ENCODE assay signal across 21 cellular contexts in the genomic region with DNA sequence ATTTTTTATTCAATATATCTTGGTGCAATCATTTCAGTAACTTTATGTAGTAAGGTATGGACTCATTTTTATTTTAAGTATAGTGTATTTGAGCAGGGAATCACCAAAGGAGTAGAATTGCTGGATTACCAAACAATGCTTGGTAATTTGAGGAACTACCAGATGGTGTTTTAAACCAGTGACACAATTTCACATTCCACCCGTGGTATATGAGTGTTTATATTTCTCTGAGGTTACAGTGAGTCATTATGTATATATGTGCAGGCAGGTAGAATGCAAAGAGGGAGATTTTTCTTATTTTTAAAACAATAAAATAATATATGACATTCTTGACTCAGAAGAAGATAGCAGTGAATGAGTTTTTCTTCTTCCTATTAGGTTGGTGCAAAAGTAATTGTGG.
"Had no signal": no experiment of that assay in that cellular context is flagged by ENCODE, and none has a peak within 500 bp of the region (broad histone marks: within the 10 kb centered on the region; RNA-seq: fewer than 3 reads in every experiment).

No MANE protein-coding gene starts in this region.

- H3K9me3 Mint-ChIP-seq: nephron progenitor cell, WTC11 had no signal

- FAIRE-seq: endometrium, frontal cortex, islet of Langerhans had no signal

- H3K4me1 Mint-ChIP-seq: activated T-helper 17 cell treated with anti-CD3 and anti-CD28 coated beads, Interleukin-2, amount 50 U/mL, for 72 hours; nephron progenitor cell; T-cell; WTC11 had no signal

- DNase-seq: activated CD4-positive, alpha-beta T cell treated with anti-CD3 and anti-CD28 coated beads for 48 hours; activated CD8-positive, alpha-beta memory T cell treated with anti-CD3 and anti-CD28 coated beads for 24 hours; activated naive CD4-positive, alpha-beta T cell treated with anti-CD3 and anti-CD28 coated beads for 36 hours; activated T-cell treated with anti-CD3 and anti-CD28 coated beads for 4 hours; brain microvascular endothelial cell; dorsolateral prefrontal cortex; heart right ventricle; left ventricle myocardium inferior; mesendoderm; nephron progenitor cell; stimulated activated CD4-positive, alpha-beta T cell treated with anti-CD3 and anti-CD28 coated beads, Interleukin-4, amount 100 ng/mL, for 1 hour; stimulated activated CD8-positive, alpha-beta memory T cell treated with anti-CD3 and anti-CD28 coated beads, Interleukin-4, amount 100 ng/mL, for 48 hours; T-cell; upper lobe of right lung had no signal

- ATAC-seq: activated T-helper 17 cell treated with anti-CD3 and anti-CD28 coated beads, Interleukin-2, amount 50 U/mL, for 72 hours; heart right ventricle; T-cell; upper lobe of right lung; WTC11 had no signal

- H3K4me1 ChIP-seq: esophagus muscularis mucosa, heart right ventricle, left ventricle myocardium inferior, upper lobe of right lung had no signal

- H3K36me3 Mint-ChIP-seq: T-cell, WTC11 had no signal

- H3K9me3 ChIP-seq: esophagus muscularis mucosa, heart right ventricle, left ventricle myocardium inferior, upper lobe of right lung had no signal

- H3K4me3 ChIP-seq: dorsolateral prefrontal cortex, esophagus muscularis mucosa, heart right ventricle, left ventricle myocardium inferior, upper lobe of right lung had no signal

- H3K27ac Mint-ChIP-seq: activated naive CD4-positive, alpha-beta T cell treated with anti-CD3 and anti-CD28 coated beads for 36 hours; activated T-helper 17 cell treated with anti-CD3 and anti-CD28 coated beads, Interleukin-2, amount 50 U/mL, for 72 hours; nephron progenitor cell; stimulated activated naive CD8-positive, alpha-beta T cell treated with anti-CD3 and anti-CD28 coated beads, Interleukin-15, Interleukin-2, amounts not matched to agents 100 ng/mL and 50 ng/mL, for 24 hours; T-cell; WTC11 had no signal

- H3K27me3 Mint-ChIP-seq: activated T-helper 17 cell treated with anti-CD3 and anti-CD28 coated beads, Interleukin-2, amount 50 U/mL, for 72 hours; stimulated activated naive CD8-positive, alpha-beta T cell treated with anti-CD3 and anti-CD28 coated beads, Interleukin-15, Interleukin-2, amounts not matched to agents 100 ng/mL and 50 ng/mL, for 24 hours; T-cell had no signal

- H3K27ac ChIP-seq: brain microvascular endothelial cell, dorsolateral prefrontal cortex, esophagus muscularis mucosa, heart right ventricle, left ventricle myocardium inferior, upper lobe of right lung had no signal

- H3K4me3 Mint-ChIP-seq: activated naive CD4-positive, alpha-beta T cell treated with anti-CD3 and anti-CD28 coated beads for 36 hours; activated T-helper 17 cell treated with anti-CD3 and anti-CD28 coated beads, Interleukin-2, amount 50 U/mL, for 72 hours; nephron progenitor cell; stimulated activated naive CD8-positive, alpha-beta T cell treated with anti-CD3 and anti-CD28 coated beads, Interleukin-15, Interleukin-2, amounts not matched to agents 100 ng/mL and 50 ng/mL, for 24 hours; T-cell; WTC11 had no signal

- H3K27me3 ChIP-seq: brain microvascular endothelial cell, dorsolateral prefrontal cortex, esophagus muscularis mucosa, heart right ventricle, upper lobe of right lung had no signal

- H3K36me3 ChIP-seq: brain microvascular endothelial cell, esophagus muscularis mucosa, heart right ventricle, left ventricle myocardium inferior, upper lobe of right lung had no signal
